In genomic region chr2:216098687-216099334, GRCh38 we compare ENCODE assay signal across 27 cellular contexts.
"Had no signal": no experiment of that assay in that cellular context is flagged by ENCODE, and none has a peak within 500 bp of the region (broad histone marks: within the 10 kb centered on the region; RNA-seq: fewer than 3 reads in every experiment).

No MANE protein-coding gene starts in this region.

- H3K27ac Mint-ChIP-seq: activated CD8-positive, alpha-beta T cell treated with anti-CD3 and anti-CD28 coated beads for 36 hours; activated naive CD4-positive, alpha-beta T cell treated with anti-CD3 and anti-CD28 coated beads, Interleukin-2, amount 10 ng/mL, durations not matched to agents 7 days and 5 days; activated naive CD8-positive, alpha-beta T cell treated with anti-CD3 and anti-CD28 coated beads for 36 hours; activated T-cell treated with anti-CD3 and anti-CD28 coated beads, Interleukin-2, amount 50 U/mL, for 72 hours; activated T-helper 2 cell treated with anti-CD3 and anti-CD28 coated beads, Interferon-gamma antibody, Interleukin-2, Interleukin-4, amounts not matched to agents 10 μg/mL and 5 μg/mL and 100 μg/mL, durations not matched to agents 14 hours and 24 hours and 36 hours had no signal

- H3K36me3 Mint-ChIP-seq: activated naive CD8-positive, alpha-beta T cell treated with anti-CD3 and anti-CD28 coated beads for 36 hours had no signal

- H3K4me1 Mint-ChIP-seq: activated naive CD8-positive, alpha-beta T cell treated with anti-CD3 and anti-CD28 coated beads for 36 hours had no signal

- H3K27me3 Mint-ChIP-seq: activated CD8-positive, alpha-beta T cell treated with anti-CD3 and anti-CD28 coated beads for 36 hours; activated naive CD4-positive, alpha-beta T cell treated with anti-CD3 and anti-CD28 coated beads, Interleukin-2, amount 10 ng/mL, durations not matched to agents 7 days and 5 days; activated naive CD8-positive, alpha-beta T cell treated with anti-CD3 and anti-CD28 coated beads for 36 hours had no signal

- DNase-seq: activated CD4-positive, alpha-beta T cell treated with anti-CD3 and anti-CD28 coated beads for 4 hours; activated CD8-positive, alpha-beta memory T cell treated with anti-CD3 and anti-CD28 coated beads, Interleukin-2, amount 50 U/mL, for 4 hours; activated CD8-positive, alpha-beta T cell treated with anti-CD3 and anti-CD28 coated beads for 36 hours; activated gamma-delta T cell treated with Interleukin-2 at 50 U/mL for 16 hours; activated naive CD4-positive, alpha-beta T cell treated with anti-CD3 and anti-CD28 coated beads, Interleukin-2, amount 10 ng/mL, durations not matched to agents 7 days and 5 days; activated naive CD8-positive, alpha-beta T cell treated with anti-CD3 and anti-CD28 coated beads for 36 hours; activated T-cell treated with anti-CD3 and anti-CD28 coated beads, Interleukin-2, amount 50 U/mL, for 72 hours; brain microvascular endothelial cell; Karpas-422; MM.1S; NCI-H1105; NCI-H1436; NCI-H1694 treated with DMSO at 0.1 percent for 48 hours; NCI-H2029 treated with DMSO at 0.1 percent for 48 hours; NCI-H345; NCI-H510A; NCI-H526 treated with DMSO at 0.1 percent for 48 hours; NK-92 treated with Interleukin-12 subunit alpha and Interleukin-12 subunit beta, amount 100 ng/mL, for 24 hours; OCI-M1; Right ventricle myocardium superior; RPMI8226; SJCRH30; SK-N-SH; T-helper 1 cell; WERI-Rb-1 had no signal

- H3K4me1 ChIP-seq: SJCRH30 had no signal

- H3K4me3 Mint-ChIP-seq: activated CD8-positive, alpha-beta T cell treated with anti-CD3 and anti-CD28 coated beads for 36 hours; activated naive CD4-positive, alpha-beta T cell treated with anti-CD3 and anti-CD28 coated beads, Interleukin-2, amount 10 ng/mL, durations not matched to agents 7 days and 5 days; activated naive CD8-positive, alpha-beta T cell treated with anti-CD3 and anti-CD28 coated beads for 36 hours; activated T-cell treated with anti-CD3 and anti-CD28 coated beads, Interleukin-2, amount 50 U/mL, for 72 hours had no signal

- H3K4me2 ChIP-seq: SK-N-SH had no signal

- ATAC-seq: activated CD8-positive, alpha-beta T cell treated with anti-CD3 and anti-CD28 coated beads for 36 hours; activated T-cell treated with anti-CD3 and anti-CD28 coated beads, Interleukin-2, amount 50 U/mL, for 72 hours; Panc1 had no signal

- H3K9ac ChIP-seq: SK-N-SH had no signal

- H3K27ac ChIP-seq: brain microvascular endothelial cell, SJCRH30, WERI-Rb-1 had no signal

- H3K27me3 ChIP-seq: brain microvascular endothelial cell, SJCRH30 had no signal

- H3K4me3 ChIP-seq: SJCRH30 had no signal

- H3K36me3 ChIP-seq: brain microvascular endothelial cell, SJCRH30, WERI-Rb-1 had no signal

- H3K9me3 Mint-ChIP-seq: activated CD8-positive, alpha-beta T cell treated with anti-CD3 and anti-CD28 coated beads for 36 hours; activated naive CD4-positive, alpha-beta T cell treated with anti-CD3 and anti-CD28 coated beads, Interleukin-2, amount 10 ng/mL, durations not matched to agents 7 days and 5 days; activated naive CD8-positive, alpha-beta T cell treated with anti-CD3 and anti-CD28 coated beads for 36 hours; activated T-cell treated with anti-CD3 and anti-CD28 coated beads, Interleukin-2, amount 50 U/mL, for 72 hours; activated T-helper 2 cell treated with anti-CD3 and anti-CD28 coated beads, Interferon-gamma antibody, Interleukin-2, Interleukin-4, amounts not matched to agents 10 μg/mL and 5 μg/mL and 100 μg/mL, durations not matched to agents 14 hours and 24 hours and 36 hours had no signal

- H3K9me3 ChIP-seq: SJCRH30, SK-N-SH had no signal
